In the genomic region with DNA sequence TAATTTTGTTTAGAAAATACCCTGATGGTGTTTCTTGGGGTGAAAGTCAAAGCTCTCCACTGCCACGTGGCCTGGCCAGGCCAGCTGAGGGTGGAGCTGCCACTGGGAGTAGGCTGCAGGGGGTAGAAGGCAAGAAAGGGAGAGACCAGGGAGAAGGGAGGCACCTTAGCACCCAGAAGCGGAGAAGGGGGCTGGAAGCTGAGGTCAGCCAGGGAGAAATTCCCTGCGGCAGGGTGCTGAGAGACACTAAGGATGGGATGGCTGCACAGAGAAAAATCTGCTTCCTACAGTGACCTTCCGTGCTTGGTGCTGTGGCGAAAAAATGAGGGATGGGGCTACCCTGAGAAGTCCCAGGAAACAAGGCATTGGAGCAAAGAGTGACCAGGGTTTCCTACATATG, we compare ENCODE assay signal across 26 cellular contexts.
"Had no signal": no experiment of that assay in that cellular context is flagged by ENCODE, and none has a peak within 500 bp of the region (broad histone marks: within the 10 kb centered on the region; RNA-seq: fewer than 3 reads in every experiment).

No MANE protein-coding gene starts in this region.

- H3K27ac ChIP-seq: brain microvascular endothelial cell, esophagus muscularis mucosa, foreskin keratinocyte, gastrocnemius medialis, heart left ventricle had no signal

- H3K4me1 ChIP-seq: foreskin keratinocyte had no signal

- H3K9me3 ChIP-seq: gastrocnemius medialis had no signal

- H3K4me3 ChIP-seq: esophagus muscularis mucosa, gastrocnemius medialis, heart left ventricle had no signal

- H3K27me3 ChIP-seq: brain microvascular endothelial cell, esophagus muscularis mucosa, gastrocnemius medialis, heart left ventricle had no signal

- ATAC-seq: activated CD4-positive, alpha-beta T cell treated with anti-CD3 and anti-CD28 coated beads for 36 hours; activated CD8-positive, alpha-beta memory T cell treated with anti-CD3 and anti-CD28 coated beads, Interleukin-2, amount 10 ng/mL, durations not matched to agents 7 days and 5 days; activated CD8-positive, alpha-beta T cell treated with anti-CD3 and anti-CD28 coated beads, Interleukin-2, amount 10 ng/mL, durations not matched to agents 7 days and 5 days; activated T-cell treated with anti-CD3 and anti-CD28 coated beads, Interleukin-2, amount 50 U/mL, for 4 hours; activated T-helper 17 cell treated with anti-CD3 and anti-CD28 coated beads, Interleukin-2, amount 50 U/mL, for 72 hours; effector memory CD8-positive, alpha-beta T cell; foreskin keratinocyte; gastrocnemius medialis; heart left ventricle had no signal

- DNase-seq: activated CD4-positive, alpha-beta memory T cell treated with anti-CD3 and anti-CD28 coated beads for 36 hours; activated CD4-positive, alpha-beta T cell treated with anti-CD3 and anti-CD28 coated beads for 36 hours; activated CD4-positive, alpha-beta T cell treated with anti-CD3 and anti-CD28 coated beads, Interleukin-2, amount 10 ng/mL, durations not matched to agents 24 days and 14 days; activated CD4-positive, CD25-positive, alpha-beta regulatory T cell; activated CD4-positive, CD25-positive, alpha-beta regulatory T cell treated with anti-CD3 and anti-CD28 coated beads, Interleukin-2, amount 50 U/mL, for 72 hours; activated CD8-positive, alpha-beta memory T cell treated with anti-CD3 and anti-CD28 coated beads, Interleukin-2, amount 10 ng/mL, durations not matched to agents 7 days and 5 days; activated CD8-positive, alpha-beta memory T cell treated with anti-CD3 and anti-CD28 coated beads, Interleukin-2, amount 50 U/mL, for 4 hours; activated CD8-positive, alpha-beta T cell treated with anti-CD3 and anti-CD28 coated beads, Interleukin-2, amount 10 ng/mL, durations not matched to agents 7 days and 5 days; activated effector memory CD4-positive, alpha-beta T cell treated with Interleukin-2 at 50 U/mL for 16 hours; activated gamma-delta T cell treated with Interleukin-2 at 50 U/mL for 16 hours; activated naive CD4-positive, alpha-beta T cell treated with anti-CD3 and anti-CD28 coated beads, Interleukin-2, amount 50 U/mL, for 16 hours; activated naive CD4-positive, alpha-beta T cell treated with Interleukin-2 at 50 U/mL for 16 hours; activated T-cell treated with anti-CD3 and anti-CD28 coated beads, Interleukin-2, amount 50 U/mL, for 4 hours; brain microvascular endothelial cell; cortex of kidney; dermis blood vessel endothelial cell; effector CD4-positive, alpha-beta T cell; effector memory CD8-positive, alpha-beta T cell; erythroblast; foreskin keratinocyte; gastrocnemius medialis; glutamatergic neuron; heart left ventricle; T-helper 2 cell had no signal

- H3K36me3 ChIP-seq: brain microvascular endothelial cell, esophagus muscularis mucosa, gastrocnemius medialis, heart left ventricle had no signal
